ENCODE assay signal across 13 cellular contexts in genomic region chrX:118211891-118212816, GRCh38.
A peak's percentile ranks its signal among the peaks of the same experiment; 100 is the strongest.
DNase-seq lines count a peak whose midpoint lies in the region; ATAC-seq lines count a peak whose summit lies in the region.
"Had no signal": no experiment of that assay in that cellular context is flagged by ENCODE, and none has a peak within 500 bp of the region (broad histone marks: within the 10 kb centered on the region; RNA-seq: fewer than 3 reads in every experiment).

No MANE protein-coding gene starts in this region.

- peak; percentile 6 for DNase-seq in NCI-H82 (lab: John Stamatoyannopoulos, UW)
- no peak for DNase-seq in NCI-H82 treated with DMSO at 0.1 percent for 48 hours (lab: John Stamatoyannopoulos, UW; ENCODE audit: unreplicated experiment)
- DNase-seq in naive B cell = no peak
- no peak for DNase-seq in UCSD-AML1 (lab: John Stamatoyannopoulos, UW; ENCODE audit: unreplicated experiment)
- DNase-seq in midbrain (lab: John Stamatoyannopoulos, UW) = no peak
- no peak for DNase-seq in HT-29 (ENCODE audit: low spot score)
- DNase-seq: ACHN; activated CD8-positive, alpha-beta memory T cell treated with anti-CD3 and anti-CD28 coated beads, Interleukin-2, amount 50 U/mL, for 48 hours; heart right ventricle; stimulated activated CD4-positive, alpha-beta T cell treated with anti-CD3 and anti-CD28 coated beads, Interleukin-2, amount 100 ng/mL, for 24 hours; tibial artery had no signal

- H3K27me3 Mint-ChIP-seq in naive B cell = no peaks in the 10 kb centered on the region

- H3K4me1 Mint-ChIP-seq in naive B cell = peaks cover 10 to 29% (median 16%) of the 10 kb centered on the region in 3 donors

- H3K36me3 Mint-ChIP-seq in naive B cell = no peaks in the 10 kb centered on the region

- H3K9me3 Mint-ChIP-seq in naive B cell = peaks cover 0 to 2% (median 0%) of the 10 kb centered on the region in 7 donors

- peak overlapping the region in 4 of 6 donors; percentile 7 to 57 (median 38) for H3K27ac Mint-ChIP-seq in naive B cell

- peak overlapping the region in 7 of 8 donors; percentile 16 to 75 (median 66) for H3K4me3 Mint-ChIP-seq in naive B cell

- peak; percentile 52 for ATAC-seq in GM21786 (IDR thresholded peaks at IDR 0.05; ENCODE audit: unreplicated experiment)
- peak; percentile 58 for ATAC-seq in HG03460 (IDR thresholded peaks at IDR 0.05; ENCODE audit: unreplicated experiment)
- ATAC-seq in naive B cell (ENCODE audit: low read depth in 2 of 2) = peak in 1 of 2 donors; percentile 66
